Comparison of ENCODE assay signal across 11 cellular contexts in genomic region chrX:48677456-48678030, GRCh38. TPM values are rescaled to one million over a fixed set of nuclear protein-coding genes. Genes with fewer than 3 reads are reported as not detected.
DNase-seq lines count a peak whose midpoint lies in the region; ATAC-seq, FAIRE-seq and TF ChIP-seq lines count a peak whose summit lies in the region.
"Had no signal": no experiment of that assay in that cellular context is flagged by ENCODE, and none has a peak within 500 bp of the region (broad histone marks: within the 10 kb centered on the region; RNA-seq: fewer than 3 reads in every experiment).

No MANE protein-coding gene starts in this region.

- 65% methylated on average over 4 of the region's 12 CpGs; no CpG with 5 or more reads in 1 of the 2 experiments for WGBS in H1 (ENCODE audit: extremely low coverage in 1 of 2, insufficient coverage in 1 of 2, insufficient read length in 1 of 2, insufficient replicate concordance in 2 of 2, low coverage in 1 of 2, low lambda C conversion rate in 2 of 2, missing lambda C conversion rate in 1 of 2), 2 experiments

- no peaks in the 10 kb centered on the region for H3K9me2 ChIP-seq in Loucy (replicated peaks; ENCODE audit: low read depth, low read length)

- ATAC-seq in CD8-positive, alpha-beta T cell: no peak
- ATAC-seq in HG02571 (IDR thresholded peaks at IDR 0.05; ENCODE audit: unreplicated experiment): no peak

- no peaks in the 10 kb centered on the region for H3K9me3 ChIP-seq in CD8-positive, alpha-beta T cell (ENCODE audit: low read length)
- H3K9me3 ChIP-seq in Loucy (ENCODE audit: insufficient read depth, low read depth, low read length) (no peaks in the 10 kb centered on the region), H1 (ENCODE audit: insufficient read depth in 2 of 2, low read depth in 1 of 2, low read length in 1 of 2) (no peaks in the 10 kb centered on the region), neutrophil (no peaks in the 10 kb centered on the region)

- H3K14ac ChIP-seq in H1 (ENCODE audit: insufficient read length): no peak overlapping the region

- TF ChIP-seq RAD21 in H1 (IDR thresholded peaks at IDR 0.05 in 1 of 2, conservative IDR thresholded peaks at IDR 0.05 in 1 of 2; ENCODE audit: low read depth in 2 of 2, low read length in 2 of 2): no peak

- H4K5ac ChIP-seq in H1 (ENCODE audit: insufficient read length, low read depth, low read length): no peak overlapping the region

- no peak overlapping the region for H3K56ac ChIP-seq in H1 (replicated peaks; ENCODE audit: insufficient read length, low read depth, low read length)

- peak overlapping the region; percentile 82 for H3K27ac Mint-ChIP-seq in CD8-positive, alpha-beta T cell

- H3K4ac ChIP-seq in H1 (replicated peaks; ENCODE audit: insufficient read length, low read depth, low read length): no peak overlapping the region

- H3K4me1 Mint-ChIP-seq in CD8-positive, alpha-beta T cell (ENCODE audit: low read depth): peaks cover 36% of the 10 kb centered on the region

- H3K79me2 ChIP-seq in Loucy (ENCODE audit: insufficient read depth, low read length): peaks cover 12% of the 10 kb centered on the region; the same call in 1 of the 2 replicates
- H3K79me2 ChIP-seq in H1 (ENCODE audit: control insufficient read depth in 1 of 2, insufficient read depth in 2 of 2, low read length in 2 of 2): no peaks in the 10 kb centered on the region

- no peak for FAIRE-seq in H1 (lab: Jason Lieb, UNC)
- FAIRE-seq: GM18507, urothelium cell line had no signal

- H4K8ac ChIP-seq in H1 (ENCODE audit: extremely low read depth, insufficient read depth, low read length): no peak overlapping the region

- POLR2A ChIA-PET in CD8-positive, alpha-beta T cell (lab: Charles Lee): interaction anchor here (1.5 kb wide), 1 partner anchor 43 kb away, joined by 3 read pairs; no protein-coding TSS in a partner anchor
- POLR2A ChIA-PET in H1 (lab: Charles Lee; ENCODE audit: partially characterized antibody): interaction anchor here (2.3 kb wide), 1 partner anchor 19 kb away, joined by 16 read pairs; the partner anchor contains the start of gene SUV39H1

- H3K27ac ChIP-seq in CD8-positive, alpha-beta T cell (ENCODE audit: low read depth, low read length): peak overlapping the region; percentile 86
- H3K27ac ChIP-seq in H1 (ENCODE audit: low read depth, low read length) (no peak overlapping the region), neutrophil (peak overlapping the region; percentile 94)

- H3K9ac ChIP-seq in Loucy (ENCODE audit: low read depth, low read length, poor library complexity, severe bottlenecking) (peak overlapping the region; percentile 90), H1 (replicated peaks in 1 of 4; ENCODE audit: extremely low read depth in 1 of 4, low read depth in 3 of 4, low read length in 3 of 4) (no peak overlapping the region)

- no peak for TF ChIP-seq CTCF in CD8-positive, alpha-beta T cell (IDR thresholded peaks at IDR 0.05)
- TF ChIP-seq CTCF in Loucy (conservative IDR thresholded peaks at IDR 0.05; ENCODE audit: low read length) (no peak), H1 (IDR thresholded peaks at IDR 0.05; ENCODE audit: control extremely low read depth in 1 of 3, insufficient read depth in 1 of 3, low read depth in 1 of 3, low read length in 3 of 3) (no peak), neutrophil (IDR thresholded peaks at IDR 0.05) (no peak)

- H2AFZ ChIP-seq in Loucy (ENCODE audit: low read length) (no peak overlapping the region), H1 (ENCODE audit: low read length) (no peak overlapping the region)

- no peak for DNase-seq in CD8-positive, alpha-beta T cell
- no peak for DNase-seq in H1 (ENCODE audit: low read depth in 1 of 2, low spot score in 2 of 2)
- no peak for DNase-seq in germinal center (ENCODE audit: low spot score)
- no peak for DNase-seq in stimulated activated CD4-positive, alpha-beta T cell treated with anti-CD3 and anti-CD28 coated beads, Interleukin-12 subunit alpha, Interleukin-12 subunit beta, amount 100 ng/mL, for 4 hours
- DNase-seq in islet precursor cell: no peak
- DNase-seq: SIG-M5 had no signal

- H2BK15ac ChIP-seq in H1 (ENCODE audit: low read length): no peak overlapping the region

- peaks cover 2% of the 10 kb centered on the region; the same call in 1 of the 2 replicates for H3K23me2 ChIP-seq in H1 (ENCODE audit: low read depth, low read length)

- H3K23ac ChIP-seq in H1 (ENCODE audit: insufficient read length): no peak overlapping the region

- intact Hi-C loops in CD8-positive, alpha-beta T cell (cut with DNase I, micrococcal nuclease): loop anchor here in 1 of 2 experiments (2.0 kb wide), 1 partner anchor 59 kb away; no protein-coding TSS in a partner anchor

- no peak overlapping the region for H2BK5ac ChIP-seq in H1 (ENCODE audit: low read depth, low read length)

- no peaks in the 10 kb centered on the region for H3F3A ChIP-seq in Loucy (ENCODE audit: low read depth)

- H4K91ac ChIP-seq in H1 (replicated peaks; ENCODE audit: insufficient read length, low read length): no peak overlapping the region

- H3K36me3 ChIP-seq in CD8-positive, alpha-beta T cell (ENCODE audit: insufficient read depth, low read length): no peaks in the 10 kb centered on the region
- no peaks in the 10 kb centered on the region for H3K36me3 ChIP-seq in Loucy (ENCODE audit: insufficient read depth, low read length)
- H3K36me3 ChIP-seq in H1 (ENCODE audit: control insufficient read depth in 2 of 4, insufficient read depth in 4 of 4, low read length in 3 of 4): no peaks in the 10 kb centered on the region
- H3K36me3 ChIP-seq in neutrophil: no peaks in the 10 kb centered on the region

- H3K27me3 Mint-ChIP-seq in CD8-positive, alpha-beta T cell (ENCODE audit: low read depth): no peaks in the 10 kb centered on the region

- no peaks in the 10 kb centered on the region for H3K9me3 Mint-ChIP-seq in CD8-positive, alpha-beta T cell

- no peak for TF ChIP-seq POLR2A in H1 (IDR thresholded peaks at IDR 0.05; ENCODE audit: control extremely low read depth in 1 of 2, low read depth in 2 of 2, low read length in 2 of 2)

- no peaks in the 10 kb centered on the region for H3K27me3 ChIP-seq in CD8-positive, alpha-beta T cell (ENCODE audit: insufficient read depth, low read length)
- no peaks in the 10 kb centered on the region for H3K27me3 ChIP-seq in Loucy (ENCODE audit: insufficient read depth, low read length, poor library complexity, severe bottlenecking)
- H3K27me3 ChIP-seq in H1 (replicated peaks in 1 of 4; ENCODE audit: control insufficient read depth in 3 of 4, extremely low read depth in 1 of 4, insufficient read depth in 3 of 4, low read length in 3 of 4): no peaks in the 10 kb centered on the region
- H3K27me3 ChIP-seq in neutrophil: no peaks in the 10 kb centered on the region

- H4K20me1 ChIP-seq in Loucy (ENCODE audit: insufficient read depth, low read length, poor library complexity, severe bottlenecking): no peaks in the 10 kb centered on the region
- no peaks in the 10 kb centered on the region for H4K20me1 ChIP-seq in H1 (replicated peaks in 1 of 2; ENCODE audit: control insufficient read depth in 1 of 2, insufficient read depth in 2 of 2, low read length in 2 of 2)

- H3K4me2 ChIP-seq in Loucy (ENCODE audit: low read depth, low read length, poor library complexity, severe bottlenecking) (peak overlapping the region; percentile 76), H1 (ENCODE audit: insufficient read depth in 1 of 2, low read depth in 2 of 2, low read length in 2 of 2) (peak overlapping the region; percentile 57 to 73)

- peak overlapping the region; percentile 76 for H3K4me3 ChIP-seq in CD8-positive, alpha-beta T cell (ENCODE audit: low read depth, low read length)
- H3K4me3 ChIP-seq in Loucy (ENCODE audit: low read length, poor library complexity, severe bottlenecking) (peak overlapping the region; percentile 88), H1 (ENCODE audit: extremely low read depth in 1 of 4, insufficient read depth in 2 of 4, low read depth in 3 of 4, low read length in 4 of 4) (peak overlapping the region; percentile 64 to 88 (median 75); a peak in 5 of 8 replicates), neutrophil (ENCODE audit: low read depth in 1 of 2, low read length in 1 of 2) (peak overlapping the region; percentile 70 to 83)

- H3K4me3 Mint-ChIP-seq in CD8-positive, alpha-beta T cell: peak overlapping the region; percentile 92

- H2BK20ac ChIP-seq in H1 (ENCODE audit: low read length): no peak overlapping the region

- no peak for TF ChIP-seq EP300 in H1 (IDR thresholded peaks at IDR 0.05; ENCODE audit: borderline replicate concordance in 1 of 2, low read depth in 2 of 2, low read length in 2 of 2)

- CTCF ChIA-PET in CD8-positive, alpha-beta T cell (lab: Charles Lee): no interaction called here
- CTCF ChIA-PET in H1 (lab: Charles Lee; ENCODE audit: partially characterized antibody): no interaction called here

- H3K4me1 ChIP-seq in CD8-positive, alpha-beta T cell (ENCODE audit: insufficient read depth, low read length): peaks cover 6% of the 10 kb centered on the region
- H3K4me1 ChIP-seq in Loucy (ENCODE audit: insufficient read depth, low read length, poor library complexity, severe bottlenecking) (no peaks in the 10 kb centered on the region), H1 (replicated peaks in 1 of 4; ENCODE audit: control insufficient read depth in 3 of 4, insufficient read depth in 4 of 4, low read length in 3 of 4) (peaks cover 0 to 3% (median 0%) of the 10 kb centered on the region in 4 experiments; a peak in 1 of 7 replicates), neutrophil (ENCODE audit: control insufficient read depth in 1 of 2, insufficient read depth in 1 of 2, low read depth in 1 of 2, low read length in 1 of 2) (peaks cover 62 to 69% of the 10 kb centered on the region in 2 experiments)

- peaks cover 2% of the 10 kb centered on the region for H3K36me3 Mint-ChIP-seq in CD8-positive, alpha-beta T cell

- no peak overlapping the region for H2AK5ac ChIP-seq in H1 (ENCODE audit: low read depth, low read length)

- no peak overlapping the region for H2BK120ac ChIP-seq in H1 (replicated peaks; ENCODE audit: low read depth, low read length)

- no peaks in the 10 kb centered on the region for H3K79me1 ChIP-seq in H1 (ENCODE audit: low read depth, low read length)

- H3K18ac ChIP-seq in H1 (ENCODE audit: extremely low read depth, low read length): no peak overlapping the region

- H2BK12ac ChIP-seq in H1 (ENCODE audit: low read depth, low read length): no peak overlapping the region

RNA-seq across cellular contexts. Expression of gene WAS, which starts 6.1 kb away (rescaled TPM):
- total RNA-seq in CD8-positive, alpha-beta T cell: 10 to 100 TPM; 50.6 to 54.9 TPM
- total RNA-seq in H1 (2021; fragmentation: NEBNext Ultra II Directional; extraction: Animal tissue kit (Norgen Biotek cat#: 25700)): 0.63 and 0.80 TPM in 2 replicates
- polyA plus RNA-seq in H1 (2011; rRNA removed): 0.65 and 0.74 TPM in 2 replicates
- polyA plus RNA-seq in H1 (2011; cell fraction: cytosol; rRNA removed): 0.47 TPM
- polyA plus RNA-seq in H1 (2011; cell fraction: nucleus; rRNA removed): 1.3 TPM
- polyA plus RNA-seq in H1 (2012, experiment 1 of 2): 0.29 to 1.0 TPM (median 0.69 TPM) in 4 replicates
- polyA plus RNA-seq in H1 (2012, experiment 2 of 2): 0.29 TPM
- polyA plus RNA-seq in H1 (2013, experiment 1 of 2): 0.30 TPM
- 0.35 TPM for polyA plus RNA-seq in H1 (2013, experiment 2 of 2)
- not detected in 2 replicates for polyA minus RNA-seq in H1 (2011; rRNA and poly(A)+ RNA removed)
- not detected for polyA minus RNA-seq in H1 (2011; cell fraction: cytosol; rRNA and poly(A)+ RNA removed)
- 0.80 TPM for polyA minus RNA-seq in H1 (2011; cell fraction: nucleus; rRNA and poly(A)+ RNA removed)

RNA-seq across cellular contexts. Expression of gene SUV39H1, which starts 19.0 kb away (rescaled TPM):
- total RNA-seq in CD8-positive, alpha-beta T cell: 1 to 10 TPM; 8.2 to 8.6 TPM
- total RNA-seq in H1 (2021; fragmentation: NEBNext Ultra II Directional; extraction: Animal tissue kit (Norgen Biotek cat#: 25700)): 14.1 and 14.8 TPM in 2 replicates
- 27.8 and 38.4 TPM in 2 replicates for polyA plus RNA-seq in H1 (2011; rRNA removed)
- polyA plus RNA-seq in H1 (2011; cell fraction: cytosol; rRNA removed): 20.6 TPM
- polyA plus RNA-seq in H1 (2011; cell fraction: nucleus; rRNA removed): 44.4 TPM
- 15.0 to 20.8 TPM (median 18.3 TPM) in 4 replicates for polyA plus RNA-seq in H1 (2012, experiment 1 of 2)
- 19.8 TPM for polyA plus RNA-seq in H1 (2012, experiment 2 of 2)
- polyA plus RNA-seq in H1 (2013, experiment 1 of 2): 8.8 TPM
- 8.5 TPM for polyA plus RNA-seq in H1 (2013, experiment 2 of 2)
- 17.9 and 25.0 TPM in 2 replicates for polyA minus RNA-seq in H1 (2011; rRNA and poly(A)+ RNA removed)
- 17.6 TPM for polyA minus RNA-seq in H1 (2011; cell fraction: cytosol; rRNA and poly(A)+ RNA removed)
- polyA minus RNA-seq in H1 (2011; cell fraction: nucleus; rRNA and poly(A)+ RNA removed): 14.1 TPM

Comparison
In these comparisons a context has a peak if more than half of its experiments do, and no peak if none do; other contexts are left out.
1. RNA of gene WAS, which starts 6.1 kb away (total RNA-seq): 50.6 to 54.9 TPM in CD8-positive, alpha-beta T cell; 0.63 to 0.80 TPM in H1; every median in the first group is over 10 times any median in the second.
2. Peak in every context shown above with its lines, with median percentiles within 50 percentile points of each other: H3K4me3 ChIP-seq.